Comparison of ENCODE assay signal across 1 cellular context in the genomic region with DNA sequence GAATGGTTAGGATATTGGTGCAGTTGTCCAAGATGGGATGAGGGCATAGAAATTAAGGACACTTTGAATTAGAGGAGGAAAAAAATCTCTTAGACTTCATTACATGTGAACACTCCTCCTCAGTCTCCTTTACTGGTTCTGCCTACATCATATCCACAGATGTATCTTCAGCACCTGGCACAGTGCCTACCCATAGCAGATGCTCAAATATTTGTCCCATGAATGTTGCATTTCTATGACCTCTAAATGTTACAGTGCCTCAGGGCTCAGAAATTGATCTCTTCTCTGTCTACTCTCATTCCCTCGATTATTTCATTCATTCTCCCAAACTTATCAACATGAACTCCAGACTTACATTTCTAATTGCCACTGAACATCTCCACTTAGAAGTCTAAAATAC.
TF ChIP-seq lines count a peak whose summit lies in the region.

No MANE protein-coding gene starts in this region.

TF ChIP-seq in HepG2, 621 proteins besides CTCF, POLR2A, EP300 and RAD21:
- TF ChIP-seq ZNF678 (CRISPR knock-in tag; IDR thresholded peaks at IDR 0.05) (no peak), KLF11 (CRISPR knock-in tag; IDR thresholded peaks at IDR 0.05) (no peak), ZNF552 (CRISPR knock-in tag; IDR thresholded peaks at IDR 0.05; ENCODE audit: borderline replicate concordance) (no peak), ZNF614 (CRISPR knock-in tag; IDR thresholded peaks at IDR 0.05; ENCODE audit: borderline replicate concordance) (no peak), ZNF121 (CRISPR knock-in tag; IDR thresholded peaks at IDR 0.05) (no peak), KDM1A (CRISPR knock-in tag; IDR thresholded peaks at IDR 0.05) (no peak), ASH2L (IDR thresholded peaks at IDR 0.05; ENCODE audit: insufficient read length, low read depth, low read length) (no peak), RBM22 (optimal IDR thresholded peaks at IDR 0.05; ENCODE audit: low read length) (no peak), REPIN1 (CRISPR knock-in tag; IDR thresholded peaks at IDR 0.05; ENCODE audit: borderline replicate concordance, low read depth) (no peak), SMARCC2 (IDR thresholded peaks at IDR 0.05) (no peak), ZNF83 (CRISPR knock-in tag; IDR thresholded peaks at IDR 0.05; ENCODE audit: borderline replicate concordance) (no peak), RFX1 (IDR thresholded peaks at IDR 0.05) (no peak)
- TF ChIP-seq, protein P1, sequence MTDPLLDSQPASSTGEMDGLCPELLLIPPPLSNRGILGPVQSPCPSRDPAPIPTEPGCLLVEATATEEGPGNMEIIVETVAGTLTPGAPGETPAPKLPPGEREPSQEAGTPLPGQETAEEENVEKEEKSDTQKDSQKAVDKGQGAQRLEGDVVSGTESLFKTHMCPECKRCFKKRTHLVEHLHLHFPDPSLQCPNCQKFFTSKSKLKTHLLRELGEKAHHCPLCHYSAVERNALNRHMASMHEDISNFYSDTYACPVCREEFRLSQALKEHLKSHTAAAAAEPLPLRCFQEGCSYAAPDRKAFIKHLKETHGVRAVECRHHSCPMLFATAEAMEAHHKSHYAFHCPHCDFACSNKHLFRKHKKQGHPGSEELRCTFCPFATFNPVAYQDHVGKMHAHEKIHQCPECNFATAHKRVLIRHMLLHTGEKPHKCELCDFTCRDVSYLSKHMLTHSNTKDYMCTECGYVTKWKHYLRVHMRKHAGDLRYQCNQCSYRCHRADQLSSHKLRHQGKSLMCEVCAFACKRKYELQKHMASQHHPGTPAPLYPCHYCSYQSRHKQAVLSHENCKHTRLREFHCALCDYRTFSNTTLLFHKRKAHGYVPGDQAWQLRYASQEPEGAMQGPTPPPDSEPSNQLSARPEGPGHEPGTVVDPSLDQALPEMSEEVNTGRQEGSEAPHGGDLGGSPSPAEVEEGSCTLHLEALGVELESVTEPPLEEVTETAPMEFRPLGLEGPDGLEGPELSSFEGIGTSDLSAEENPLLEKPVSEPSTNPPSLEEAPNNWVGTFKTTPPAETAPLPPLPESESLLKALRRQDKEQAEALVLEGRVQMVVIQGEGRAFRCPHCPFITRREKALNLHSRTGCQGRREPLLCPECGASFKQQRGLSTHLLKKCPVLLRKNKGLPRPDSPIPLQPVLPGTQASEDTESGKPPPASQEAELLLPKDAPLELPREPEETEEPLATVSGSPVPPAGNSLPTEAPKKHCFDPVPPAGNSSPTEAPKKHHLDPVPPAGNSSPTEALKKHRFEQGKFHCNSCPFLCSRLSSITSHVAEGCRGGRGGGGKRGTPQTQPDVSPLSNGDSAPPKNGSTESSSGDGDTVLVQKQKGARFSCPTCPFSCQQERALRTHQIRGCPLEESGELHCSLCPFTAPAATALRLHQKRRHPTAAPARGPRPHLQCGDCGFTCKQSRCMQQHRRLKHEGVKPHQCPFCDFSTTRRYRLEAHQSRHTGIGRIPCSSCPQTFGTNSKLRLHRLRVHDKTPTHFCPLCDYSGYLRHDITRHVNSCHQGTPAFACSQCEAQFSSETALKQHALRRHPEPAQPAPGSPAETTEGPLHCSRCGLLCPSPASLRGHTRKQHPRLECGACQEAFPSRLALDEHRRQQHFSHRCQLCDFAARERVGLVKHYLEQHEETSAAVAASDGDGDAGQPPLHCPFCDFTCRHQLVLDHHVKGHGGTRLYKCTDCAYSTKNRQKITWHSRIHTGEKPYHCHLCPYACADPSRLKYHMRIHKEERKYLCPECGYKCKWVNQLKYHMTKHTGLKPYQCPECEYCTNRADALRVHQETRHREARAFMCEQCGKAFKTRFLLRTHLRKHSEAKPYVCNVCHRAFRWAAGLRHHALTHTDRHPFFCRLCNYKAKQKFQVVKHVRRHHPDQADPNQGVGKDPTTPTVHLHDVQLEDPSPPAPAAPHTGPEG (CRISPR knock-in tag; IDR thresholded peaks at IDR 0.05), result no peak
- TF ChIP-seq, protein P2, sequence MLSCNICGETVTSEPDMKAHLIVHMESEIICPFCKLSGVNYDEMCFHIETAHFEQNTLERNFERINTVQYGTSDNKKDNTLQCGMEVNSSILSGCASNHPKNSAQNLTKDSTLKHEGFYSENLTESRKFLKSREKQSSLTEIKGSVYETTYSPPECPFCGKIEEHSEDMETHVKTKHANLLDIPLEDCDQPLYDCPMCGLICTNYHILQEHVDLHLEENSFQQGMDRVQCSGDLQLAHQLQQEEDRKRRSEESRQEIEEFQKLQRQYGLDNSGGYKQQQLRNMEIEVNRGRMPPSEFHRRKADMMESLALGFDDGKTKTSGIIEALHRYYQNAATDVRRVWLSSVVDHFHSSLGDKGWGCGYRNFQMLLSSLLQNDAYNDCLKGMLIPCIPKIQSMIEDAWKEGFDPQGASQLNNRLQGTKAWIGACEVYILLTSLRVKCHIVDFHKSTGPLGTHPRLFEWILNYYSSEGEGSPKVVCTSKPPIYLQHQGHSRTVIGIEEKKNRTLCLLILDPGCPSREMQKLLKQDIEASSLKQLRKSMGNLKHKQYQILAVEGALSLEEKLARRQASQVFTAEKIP (CRISPR knock-in tag; IDR thresholded peaks at IDR 0.05; ENCODE audit: borderline replicate concordance), result no peak
- TF ChIP-seq, protein P3, sequence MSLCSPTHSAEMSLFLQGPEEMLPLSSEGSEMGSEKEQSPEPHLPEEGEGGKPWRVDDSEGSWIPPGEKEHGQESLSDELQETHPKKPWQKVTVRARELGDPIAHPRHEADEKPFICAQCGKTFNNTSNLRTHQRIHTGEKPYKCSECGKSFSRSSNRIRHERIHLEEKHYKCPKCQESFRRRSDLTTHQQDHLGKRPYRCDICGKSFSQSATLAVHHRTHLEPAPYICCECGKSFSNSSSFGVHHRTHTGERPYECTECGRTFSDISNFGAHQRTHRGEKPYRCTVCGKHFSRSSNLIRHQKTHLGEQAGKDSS (CRISPR knock-in tag; IDR thresholded peaks at IDR 0.05; ENCODE audit: borderline replicate concordance, low read depth), result no peak
- TF ChIP-seq, protein P4, sequence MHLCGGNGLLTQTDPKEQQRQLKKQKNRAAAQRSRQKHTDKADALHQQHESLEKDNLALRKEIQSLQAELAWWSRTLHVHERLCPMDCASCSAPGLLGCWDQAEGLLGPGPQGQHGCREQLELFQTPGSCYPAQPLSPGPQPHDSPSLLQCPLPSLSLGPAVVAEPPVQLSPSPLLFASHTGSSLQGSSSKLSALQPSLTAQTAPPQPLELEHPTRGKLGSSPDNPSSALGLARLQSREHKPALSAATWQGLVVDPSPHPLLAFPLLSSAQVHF (CRISPR knock-in tag; IDR thresholded peaks at IDR 0.05), result no peak
- TF ChIP-seq, protein P5, sequence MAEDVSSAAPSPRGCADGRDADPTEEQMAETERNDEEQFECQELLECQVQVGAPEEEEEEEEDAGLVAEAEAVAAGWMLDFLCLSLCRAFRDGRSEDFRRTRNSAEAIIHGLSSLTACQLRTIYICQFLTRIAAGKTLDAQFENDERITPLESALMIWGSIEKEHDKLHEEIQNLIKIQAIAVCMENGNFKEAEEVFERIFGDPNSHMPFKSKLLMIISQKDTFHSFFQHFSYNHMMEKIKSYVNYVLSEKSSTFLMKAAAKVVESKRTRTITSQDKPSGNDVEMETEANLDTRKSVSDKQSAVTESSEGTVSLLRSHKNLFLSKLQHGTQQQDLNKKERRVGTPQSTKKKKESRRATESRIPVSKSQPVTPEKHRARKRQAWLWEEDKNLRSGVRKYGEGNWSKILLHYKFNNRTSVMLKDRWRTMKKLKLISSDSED (CRISPR knock-in tag; IDR thresholded peaks at IDR 0.05), result no peak
- TF ChIP-seq, protein P6, sequence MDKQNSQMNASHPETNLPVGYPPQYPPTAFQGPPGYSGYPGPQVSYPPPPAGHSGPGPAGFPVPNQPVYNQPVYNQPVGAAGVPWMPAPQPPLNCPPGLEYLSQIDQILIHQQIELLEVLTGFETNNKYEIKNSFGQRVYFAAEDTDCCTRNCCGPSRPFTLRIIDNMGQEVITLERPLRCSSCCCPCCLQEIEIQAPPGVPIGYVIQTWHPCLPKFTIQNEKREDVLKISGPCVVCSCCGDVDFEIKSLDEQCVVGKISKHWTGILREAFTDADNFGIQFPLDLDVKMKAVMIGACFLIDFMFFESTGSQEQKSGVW (CRISPR knock-in tag; IDR thresholded peaks at IDR 0.05; ENCODE audit: borderline replicate concordance), result no peak
- TF ChIP-seq, protein P7, sequence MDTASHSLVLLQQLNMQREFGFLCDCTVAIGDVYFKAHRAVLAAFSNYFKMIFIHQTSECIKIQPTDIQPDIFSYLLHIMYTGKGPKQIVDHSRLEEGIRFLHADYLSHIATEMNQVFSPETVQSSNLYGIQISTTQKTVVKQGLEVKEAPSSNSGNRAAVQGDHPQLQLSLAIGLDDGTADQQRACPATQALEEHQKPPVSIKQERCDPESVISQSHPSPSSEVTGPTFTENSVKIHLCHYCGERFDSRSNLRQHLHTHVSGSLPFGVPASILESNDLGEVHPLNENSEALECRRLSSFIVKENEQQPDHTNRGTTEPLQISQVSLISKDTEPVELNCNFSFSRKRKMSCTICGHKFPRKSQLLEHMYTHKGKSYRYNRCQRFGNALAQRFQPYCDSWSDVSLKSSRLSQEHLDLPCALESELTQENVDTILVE (CRISPR knock-in tag; IDR thresholded peaks at IDR 0.05), result no peak
- TF ChIP-seq, protein P8, sequence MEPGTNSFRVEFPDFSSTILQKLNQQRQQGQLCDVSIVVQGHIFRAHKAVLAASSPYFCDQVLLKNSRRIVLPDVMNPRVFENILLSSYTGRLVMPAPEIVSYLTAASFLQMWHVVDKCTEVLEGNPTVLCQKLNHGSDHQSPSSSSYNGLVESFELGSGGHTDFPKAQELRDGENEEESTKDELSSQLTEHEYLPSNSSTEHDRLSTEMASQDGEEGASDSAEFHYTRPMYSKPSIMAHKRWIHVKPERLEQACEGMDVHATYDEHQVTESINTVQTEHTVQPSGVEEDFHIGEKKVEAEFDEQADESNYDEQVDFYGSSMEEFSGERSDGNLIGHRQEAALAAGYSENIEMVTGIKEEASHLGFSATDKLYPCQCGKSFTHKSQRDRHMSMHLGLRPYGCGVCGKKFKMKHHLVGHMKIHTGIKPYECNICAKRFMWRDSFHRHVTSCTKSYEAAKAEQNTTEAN (CRISPR knock-in tag; conservative IDR thresholded peaks at IDR 0.05), result no peak
